In genomic region chr9:77020438-77021264, GRCh38 we compare ENCODE assay signal across 12 cellular contexts. TPM values are rescaled to one million over a fixed set of nuclear protein-coding genes. Genes with fewer than 3 reads are reported as not detected.
DNase-seq lines count a peak whose midpoint lies in the region; ATAC-seq, FAIRE-seq and TF ChIP-seq lines count a peak whose summit lies in the region.
"Had no signal": no experiment of that assay in that cellular context is flagged by ENCODE, and none has a peak within 500 bp of the region (broad histone marks: within the 10 kb centered on the region; RNA-seq: fewer than 3 reads in every experiment).

No MANE protein-coding gene starts in this region.

- peak overlapping the region; percentile 12 to 41 (median 30) for H3K4me3 ChIP-seq in stomach

- peaks cover 23 to 72% (median 43%) of the 10 kb centered on the region in 4 donors for H3K4me1 ChIP-seq in stomach

- peaks cover 68 to 99% (median 96%) of the 10 kb centered on the region in 3 donors for H3K27me3 ChIP-seq in stomach

- TF ChIP-seq CTCF in WTC11 (IDR thresholded peaks at IDR 0.05) (no peak), stomach (IDR thresholded peaks at IDR 0.05) (no peak), D721Med (IDR thresholded peaks at IDR 0.05; ENCODE audit: insufficient read depth, missing control alignments) (no peak)

- H3K4me3 Mint-ChIP-seq in activated naive CD4-positive, alpha-beta T cell treated with anti-CD3 and anti-CD28 coated beads, Interleukin-2, amount 50 U/mL, for 24 hours: peak overlapping the region; percentile 58
- H3K4me3 Mint-ChIP-seq in WTC11: peak overlapping the region; percentile 65

- FAIRE-seq in D721Med (lab: Jason Lieb, UNC): no peak
- FAIRE-seq: HepG2 had no signal

- H3K9me3 Mint-ChIP-seq in activated naive CD4-positive, alpha-beta T cell treated with anti-CD3 and anti-CD28 coated beads, Interleukin-2, amount 50 U/mL, for 24 hours: no peaks in the 10 kb centered on the region
- H3K9me3 Mint-ChIP-seq in WTC11: no peaks in the 10 kb centered on the region

- H3K4me1 Mint-ChIP-seq in activated naive CD4-positive, alpha-beta T cell treated with anti-CD3 and anti-CD28 coated beads, Interleukin-2, amount 50 U/mL, for 24 hours: peaks cover 29% of the 10 kb centered on the region
- H3K4me1 Mint-ChIP-seq in WTC11: peaks cover 69% of the 10 kb centered on the region

- TF ChIP-seq POLR2A in stomach (IDR thresholded peaks at IDR 0.05): no peak

- no peak overlapping the region for H3K27ac Mint-ChIP-seq in activated naive CD4-positive, alpha-beta T cell treated with anti-CD3 and anti-CD28 coated beads, Interleukin-2, amount 50 U/mL, for 24 hours
- no peak overlapping the region for H3K27ac Mint-ChIP-seq in WTC11

- TF ChIP-seq EP300 in stomach (IDR thresholded peaks at IDR 0.05): no peak

- POLR2A ChIA-PET in WTC11 (lab: Charles Lee): no interaction called here

- peaks cover 0 to 5% (median 0%) of the 10 kb centered on the region in 4 donors for H3K9me3 ChIP-seq in stomach
- H3K9me3 ChIP-seq: gastroesophageal sphincter, neutrophil had no signal

- no peak overlapping the region for H3K27ac ChIP-seq in stomach
- H3K27ac ChIP-seq: gastroesophageal sphincter, neutrophil had no signal

- WGBS in stomach, 5 donors: 1 to 5% (median 3%) methylated on average over 30 to 66 of the region's 66 CpGs

- CTCF ChIA-PET in WTC11 (lab: Charles Lee): interaction anchor here (8.2 kb wide), 1 partner anchor 131 kb away, joined by 85 read pairs; no protein-coding TSS in a partner anchor

- no peak for ATAC-seq in WTC11
- no peak for ATAC-seq in GM19463 (IDR thresholded peaks at IDR 0.05; ENCODE audit: unreplicated experiment)
- ATAC-seq: gastroesophageal sphincter, HepG2 had no signal

- DNase-seq in activated naive CD4-positive, alpha-beta T cell treated with Interleukin-2 at 50 U/mL for 16 hours: no peak
- no peak for DNase-seq in WTC11 (ENCODE audit: low spot score)
- DNase-seq in islet precursor cell: peak; percentile 60
- no peak for DNase-seq in stomach
- DNase-seq in germinal center (ENCODE audit: low spot score): no peak
- no peak for DNase-seq in D721Med (ENCODE audit: insufficient read length, low spot score)
- DNase-seq: NCI-H524 treated with DMSO at 0.1 percent for 48 hours had no signal

- peaks cover 48% of the 10 kb centered on the region for H3K27me3 Mint-ChIP-seq in activated naive CD4-positive, alpha-beta T cell treated with anti-CD3 and anti-CD28 coated beads, Interleukin-2, amount 50 U/mL, for 24 hours
- peaks cover 98% of the 10 kb centered on the region for H3K27me3 Mint-ChIP-seq in WTC11 (ENCODE audit: low read depth)

- H3K36me3 Mint-ChIP-seq in activated naive CD4-positive, alpha-beta T cell treated with anti-CD3 and anti-CD28 coated beads, Interleukin-2, amount 50 U/mL, for 24 hours: no peaks in the 10 kb centered on the region
- no peaks in the 10 kb centered on the region for H3K36me3 Mint-ChIP-seq in WTC11

- intact Hi-C loops in stomach (cut with DNase I; ENCODE audit: low total_unique reads): no loop called here

- no peaks in the 10 kb centered on the region for H3K36me3 ChIP-seq in stomach
- H3K36me3 ChIP-seq: gastroesophageal sphincter, neutrophil had no signal

TF ChIP-seq in WTC11, 78 proteins besides CTCF, POLR2A, EP300 and RAD21:
- TF ChIP-seq ZNF232 (CRISPR knock-in tag; IDR thresholded peaks at IDR 0.05): no peak
- 0 out of 2 replicates have a peak, but pooled peaks have one; percentile 38 for TF ChIP-seq FOXP1 (CRISPR knock-in tag; IDR thresholded peaks at IDR 0.05; ENCODE audit: borderline replicate concordance)

RNA-seq across cellular contexts. Expression of gene FOXB2, which starts 1.2 kb away (rescaled TPM):
- 0.22 to 0.50 TPM in 2 of 3 replicates, not detected in the other for total RNA-seq in WTC11 (2021)
- not detected for total RNA-seq in stomach
- polyA plus RNA-seq in stomach: not detected
- total RNA-seq: gastroesophageal sphincter, HepG2 had no signal
- polyA plus RNA-seq: HepG2 had no signal
